1 cellular context compared by ENCODE assay signal in the genomic region with DNA sequence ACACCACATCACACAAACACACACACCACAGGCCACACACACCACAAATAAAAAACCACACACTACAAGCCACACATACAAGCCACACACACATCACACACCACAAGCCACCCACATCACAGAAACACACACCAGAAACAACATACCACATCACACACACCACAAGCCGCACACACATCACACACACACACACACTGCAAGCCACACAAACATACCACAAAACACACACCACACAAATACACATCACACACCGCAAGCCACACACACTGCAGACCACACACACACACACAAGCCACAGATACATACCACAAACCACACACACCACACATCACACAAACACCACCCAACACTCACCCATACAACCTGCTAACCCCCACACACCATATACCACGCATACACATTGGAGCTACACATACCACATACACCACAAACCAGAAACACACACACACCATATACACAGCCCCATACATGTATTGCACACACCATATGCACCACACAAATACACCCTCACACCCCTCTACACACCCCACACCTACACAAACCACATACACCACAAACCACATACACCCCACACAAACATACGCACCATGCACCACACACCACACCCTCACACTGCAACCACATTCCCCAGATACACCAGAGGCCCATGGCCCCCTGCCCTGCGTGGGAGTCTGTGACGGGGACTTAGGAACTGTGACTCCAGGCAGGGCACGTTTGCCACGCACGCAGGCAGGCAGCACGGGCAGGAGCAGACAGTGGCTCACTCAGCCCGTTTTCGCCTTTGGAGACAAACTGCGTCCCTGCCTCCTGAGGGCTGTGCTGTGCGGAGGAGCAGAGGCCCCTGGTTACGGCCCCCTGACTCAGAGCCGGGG.
TF ChIP-seq lines count a peak whose summit lies in the region.

No MANE protein-coding gene starts in this region.

TF ChIP-seq in K562, 482 proteins besides CTCF, POLR2A, EP300 and RAD21 (continued from another document and continues in another):
- TF ChIP-seq, protein P1, sequence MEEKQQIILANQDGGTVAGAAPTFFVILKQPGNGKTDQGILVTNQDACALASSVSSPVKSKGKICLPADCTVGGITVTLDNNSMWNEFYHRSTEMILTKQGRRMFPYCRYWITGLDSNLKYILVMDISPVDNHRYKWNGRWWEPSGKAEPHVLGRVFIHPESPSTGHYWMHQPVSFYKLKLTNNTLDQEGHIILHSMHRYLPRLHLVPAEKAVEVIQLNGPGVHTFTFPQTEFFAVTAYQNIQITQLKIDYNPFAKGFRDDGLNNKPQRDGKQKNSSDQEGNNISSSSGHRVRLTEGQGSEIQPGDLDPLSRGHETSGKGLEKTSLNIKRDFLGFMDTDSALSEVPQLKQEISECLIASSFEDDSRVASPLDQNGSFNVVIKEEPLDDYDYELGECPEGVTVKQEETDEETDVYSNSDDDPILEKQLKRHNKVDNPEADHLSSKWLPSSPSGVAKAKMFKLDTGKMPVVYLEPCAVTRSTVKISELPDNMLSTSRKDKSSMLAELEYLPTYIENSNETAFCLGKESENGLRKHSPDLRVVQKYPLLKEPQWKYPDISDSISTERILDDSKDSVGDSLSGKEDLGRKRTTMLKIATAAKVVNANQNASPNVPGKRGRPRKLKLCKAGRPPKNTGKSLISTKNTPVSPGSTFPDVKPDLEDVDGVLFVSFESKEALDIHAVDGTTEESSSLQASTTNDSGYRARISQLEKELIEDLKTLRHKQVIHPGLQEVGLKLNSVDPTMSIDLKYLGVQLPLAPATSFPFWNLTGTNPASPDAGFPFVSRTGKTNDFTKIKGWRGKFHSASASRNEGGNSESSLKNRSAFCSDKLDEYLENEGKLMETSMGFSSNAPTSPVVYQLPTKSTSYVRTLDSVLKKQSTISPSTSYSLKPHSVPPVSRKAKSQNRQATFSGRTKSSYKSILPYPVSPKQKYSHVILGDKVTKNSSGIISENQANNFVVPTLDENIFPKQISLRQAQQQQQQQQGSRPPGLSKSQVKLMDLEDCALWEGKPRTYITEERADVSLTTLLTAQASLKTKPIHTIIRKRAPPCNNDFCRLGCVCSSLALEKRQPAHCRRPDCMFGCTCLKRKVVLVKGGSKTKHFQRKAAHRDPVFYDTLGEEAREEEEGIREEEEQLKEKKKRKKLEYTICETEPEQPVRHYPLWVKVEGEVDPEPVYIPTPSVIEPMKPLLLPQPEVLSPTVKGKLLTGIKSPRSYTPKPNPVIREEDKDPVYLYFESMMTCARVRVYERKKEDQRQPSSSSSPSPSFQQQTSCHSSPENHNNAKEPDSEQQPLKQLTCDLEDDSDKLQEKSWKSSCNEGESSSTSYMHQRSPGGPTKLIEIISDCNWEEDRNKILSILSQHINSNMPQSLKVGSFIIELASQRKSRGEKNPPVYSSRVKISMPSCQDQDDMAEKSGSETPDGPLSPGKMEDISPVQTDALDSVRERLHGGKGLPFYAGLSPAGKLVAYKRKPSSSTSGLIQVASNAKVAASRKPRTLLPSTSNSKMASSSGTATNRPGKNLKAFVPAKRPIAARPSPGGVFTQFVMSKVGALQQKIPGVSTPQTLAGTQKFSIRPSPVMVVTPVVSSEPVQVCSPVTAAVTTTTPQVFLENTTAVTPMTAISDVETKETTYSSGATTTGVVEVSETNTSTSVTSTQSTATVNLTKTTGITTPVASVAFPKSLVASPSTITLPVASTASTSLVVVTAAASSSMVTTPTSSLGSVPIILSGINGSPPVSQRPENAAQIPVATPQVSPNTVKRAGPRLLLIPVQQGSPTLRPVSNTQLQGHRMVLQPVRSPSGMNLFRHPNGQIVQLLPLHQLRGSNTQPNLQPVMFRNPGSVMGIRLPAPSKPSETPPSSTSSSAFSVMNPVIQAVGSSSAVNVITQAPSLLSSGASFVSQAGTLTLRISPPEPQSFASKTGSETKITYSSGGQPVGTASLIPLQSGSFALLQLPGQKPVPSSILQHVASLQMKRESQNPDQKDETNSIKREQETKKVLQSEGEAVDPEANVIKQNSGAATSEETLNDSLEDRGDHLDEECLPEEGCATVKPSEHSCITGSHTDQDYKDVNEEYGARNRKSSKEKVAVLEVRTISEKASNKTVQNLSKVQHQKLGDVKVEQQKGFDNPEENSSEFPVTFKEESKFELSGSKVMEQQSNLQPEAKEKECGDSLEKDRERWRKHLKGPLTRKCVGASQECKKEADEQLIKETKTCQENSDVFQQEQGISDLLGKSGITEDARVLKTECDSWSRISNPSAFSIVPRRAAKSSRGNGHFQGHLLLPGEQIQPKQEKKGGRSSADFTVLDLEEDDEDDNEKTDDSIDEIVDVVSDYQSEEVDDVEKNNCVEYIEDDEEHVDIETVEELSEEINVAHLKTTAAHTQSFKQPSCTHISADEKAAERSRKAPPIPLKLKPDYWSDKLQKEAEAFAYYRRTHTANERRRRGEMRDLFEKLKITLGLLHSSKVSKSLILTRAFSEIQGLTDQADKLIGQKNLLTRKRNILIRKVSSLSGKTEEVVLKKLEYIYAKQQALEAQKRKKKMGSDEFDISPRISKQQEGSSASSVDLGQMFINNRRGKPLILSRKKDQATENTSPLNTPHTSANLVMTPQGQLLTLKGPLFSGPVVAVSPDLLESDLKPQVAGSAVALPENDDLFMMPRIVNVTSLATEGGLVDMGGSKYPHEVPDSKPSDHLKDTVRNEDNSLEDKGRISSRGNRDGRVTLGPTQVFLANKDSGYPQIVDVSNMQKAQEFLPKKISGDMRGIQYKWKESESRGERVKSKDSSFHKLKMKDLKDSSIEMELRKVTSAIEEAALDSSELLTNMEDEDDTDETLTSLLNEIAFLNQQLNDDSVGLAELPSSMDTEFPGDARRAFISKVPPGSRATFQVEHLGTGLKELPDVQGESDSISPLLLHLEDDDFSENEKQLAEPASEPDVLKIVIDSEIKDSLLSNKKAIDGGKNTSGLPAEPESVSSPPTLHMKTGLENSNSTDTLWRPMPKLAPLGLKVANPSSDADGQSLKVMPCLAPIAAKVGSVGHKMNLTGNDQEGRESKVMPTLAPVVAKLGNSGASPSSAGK (IDR thresholded peaks at IDR 0.05) = no peak
- no peak for TF ChIP-seq MEF2D (tag; conservative IDR thresholded peaks at IDR 0.05; ENCODE audit: low read depth)
- no peak for TF ChIP-seq ZNF274 (IDR thresholded peaks at IDR 0.05; ENCODE audit: borderline replicate concordance, low read depth, low read length)
- TF ChIP-seq, protein P2, sequence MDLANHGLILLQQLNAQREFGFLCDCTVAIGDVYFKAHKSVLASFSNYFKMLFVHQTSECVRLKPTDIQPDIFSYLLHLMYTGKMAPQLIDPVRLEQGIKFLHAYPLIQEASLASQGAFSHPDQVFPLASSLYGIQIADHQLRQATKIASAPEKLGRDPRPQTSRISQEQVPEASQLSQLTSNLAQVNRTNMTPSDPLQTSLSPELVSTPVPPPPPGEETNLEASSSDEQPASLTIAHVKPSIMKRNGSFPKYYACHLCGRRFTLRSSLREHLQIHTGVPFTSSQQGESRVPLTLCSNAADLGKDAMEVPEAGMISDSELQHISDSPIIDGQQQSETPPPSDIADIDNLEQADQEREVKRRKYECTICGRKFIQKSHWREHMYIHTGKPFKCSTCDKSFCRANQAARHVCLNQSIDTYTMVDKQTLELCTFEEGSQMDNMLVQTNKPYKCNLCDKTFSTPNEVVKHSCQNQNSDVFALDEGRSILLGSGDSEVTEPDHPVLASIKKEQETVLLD (IDR thresholded peaks at IDR 0.05) = peak; percentile 15; the same call in 1 of the 2 replicates
- no peak for TF ChIP-seq SIRT6 (IDR thresholded peaks at IDR 0.05; ENCODE audit: low read depth, low read length)
- TF ChIP-seq SIN3A (IDR thresholded peaks at IDR 0.05; ENCODE audit: borderline replicate concordance in 2 of 2, control insufficient read depth in 1 of 2, low read depth in 2 of 2, low read length in 2 of 2) = no peak
- no peak for TF ChIP-seq ATF1 (CRISPR knock-in tag; IDR thresholded peaks at IDR 0.05)
- TF ChIP-seq ATF1 (tag; IDR thresholded peaks at IDR 0.05) = no peak
- no peak for TF ChIP-seq HNRNPL (IDR thresholded peaks at IDR 0.05; ENCODE audit: low read depth, low read length)
- TF ChIP-seq ZNF778 (CRISPR knock-in tag; IDR thresholded peaks at IDR 0.05) = no peak
- TF ChIP-seq, protein P3, sequence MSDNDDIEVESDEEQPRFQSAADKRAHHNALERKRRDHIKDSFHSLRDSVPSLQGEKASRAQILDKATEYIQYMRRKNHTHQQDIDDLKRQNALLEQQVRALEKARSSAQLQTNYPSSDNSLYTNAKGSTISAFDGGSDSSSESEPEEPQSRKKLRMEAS (CRISPR knock-in tag; IDR thresholded peaks at IDR 0.05) = no peak; the same call in 1 of the 2 replicates
- TF ChIP-seq, protein P4, sequence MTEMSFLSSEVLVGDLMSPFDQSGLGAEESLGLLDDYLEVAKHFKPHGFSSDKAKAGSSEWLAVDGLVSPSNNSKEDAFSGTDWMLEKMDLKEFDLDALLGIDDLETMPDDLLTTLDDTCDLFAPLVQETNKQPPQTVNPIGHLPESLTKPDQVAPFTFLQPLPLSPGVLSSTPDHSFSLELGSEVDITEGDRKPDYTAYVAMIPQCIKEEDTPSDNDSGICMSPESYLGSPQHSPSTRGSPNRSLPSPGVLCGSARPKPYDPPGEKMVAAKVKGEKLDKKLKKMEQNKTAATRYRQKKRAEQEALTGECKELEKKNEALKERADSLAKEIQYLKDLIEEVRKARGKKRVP (CRISPR knock-in tag; IDR thresholded peaks at IDR 0.05) = no peak
- no peak for TF ChIP-seq ZC3H4 (CRISPR knock-in tag; IDR thresholded peaks at IDR 0.05; ENCODE audit: borderline replicate concordance)
- TF ChIP-seq, protein P5, sequence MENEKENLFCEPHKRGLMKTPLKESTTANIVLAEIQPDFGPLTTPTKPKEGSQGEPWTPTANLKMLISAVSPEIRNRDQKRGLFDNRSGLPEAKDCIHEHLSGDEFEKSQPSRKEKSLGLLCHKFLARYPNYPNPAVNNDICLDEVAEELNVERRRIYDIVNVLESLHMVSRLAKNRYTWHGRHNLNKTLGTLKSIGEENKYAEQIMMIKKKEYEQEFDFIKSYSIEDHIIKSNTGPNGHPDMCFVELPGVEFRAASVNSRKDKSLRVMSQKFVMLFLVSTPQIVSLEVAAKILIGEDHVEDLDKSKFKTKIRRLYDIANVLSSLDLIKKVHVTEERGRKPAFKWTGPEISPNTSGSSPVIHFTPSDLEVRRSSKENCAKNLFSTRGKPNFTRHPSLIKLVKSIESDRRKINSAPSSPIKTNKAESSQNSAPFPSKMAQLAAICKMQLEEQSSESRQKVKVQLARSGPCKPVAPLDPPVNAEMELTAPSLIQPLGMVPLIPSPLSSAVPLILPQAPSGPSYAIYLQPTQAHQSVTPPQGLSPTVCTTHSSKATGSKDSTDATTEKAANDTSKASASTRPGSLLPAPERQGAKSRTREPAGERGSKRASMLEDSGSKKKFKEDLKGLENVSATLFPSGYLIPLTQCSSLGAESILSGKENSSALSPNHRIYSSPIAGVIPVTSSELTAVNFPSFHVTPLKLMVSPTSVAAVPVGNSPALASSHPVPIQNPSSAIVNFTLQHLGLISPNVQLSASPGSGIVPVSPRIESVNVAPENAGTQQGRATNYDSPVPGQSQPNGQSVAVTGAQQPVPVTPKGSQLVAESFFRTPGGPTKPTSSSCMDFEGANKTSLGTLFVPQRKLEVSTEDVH (IDR thresholded peaks at IDR 0.05; ENCODE audit: low read depth, partially characterized antibody) = no peak
- TF ChIP-seq ZC3H11A (IDR thresholded peaks at IDR 0.05; ENCODE audit: low read depth, low read length) = no peak
- no peak for TF ChIP-seq ZNF436 (CRISPR knock-in tag; IDR thresholded peaks at IDR 0.05)
- TF ChIP-seq, protein P6, sequence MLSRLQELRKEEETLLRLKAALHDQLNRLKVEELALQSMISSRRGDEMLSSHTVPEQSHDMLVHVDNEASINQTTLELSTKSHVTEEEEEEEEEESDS (CRISPR knock-in tag; IDR thresholded peaks at IDR 0.05) = no peak
- TF ChIP-seq POU5F1 (IDR thresholded peaks at IDR 0.05; ENCODE audit: borderline replicate concordance, low read depth, low read length, partially characterized antibody) = no peak
- TF ChIP-seq, protein P7, sequence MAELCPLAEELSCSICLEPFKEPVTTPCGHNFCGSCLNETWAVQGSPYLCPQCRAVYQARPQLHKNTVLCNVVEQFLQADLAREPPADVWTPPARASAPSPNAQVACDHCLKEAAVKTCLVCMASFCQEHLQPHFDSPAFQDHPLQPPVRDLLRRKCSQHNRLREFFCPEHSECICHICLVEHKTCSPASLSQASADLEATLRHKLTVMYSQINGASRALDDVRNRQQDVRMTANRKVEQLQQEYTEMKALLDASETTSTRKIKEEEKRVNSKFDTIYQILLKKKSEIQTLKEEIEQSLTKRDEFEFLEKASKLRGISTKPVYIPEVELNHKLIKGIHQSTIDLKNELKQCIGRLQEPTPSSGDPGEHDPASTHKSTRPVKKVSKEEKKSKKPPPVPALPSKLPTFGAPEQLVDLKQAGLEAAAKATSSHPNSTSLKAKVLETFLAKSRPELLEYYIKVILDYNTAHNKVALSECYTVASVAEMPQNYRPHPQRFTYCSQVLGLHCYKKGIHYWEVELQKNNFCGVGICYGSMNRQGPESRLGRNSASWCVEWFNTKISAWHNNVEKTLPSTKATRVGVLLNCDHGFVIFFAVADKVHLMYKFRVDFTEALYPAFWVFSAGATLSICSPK (IDR thresholded peaks at IDR 0.05; ENCODE audit: borderline replicate concordance) = no peak
- TF ChIP-seq, protein P8, sequence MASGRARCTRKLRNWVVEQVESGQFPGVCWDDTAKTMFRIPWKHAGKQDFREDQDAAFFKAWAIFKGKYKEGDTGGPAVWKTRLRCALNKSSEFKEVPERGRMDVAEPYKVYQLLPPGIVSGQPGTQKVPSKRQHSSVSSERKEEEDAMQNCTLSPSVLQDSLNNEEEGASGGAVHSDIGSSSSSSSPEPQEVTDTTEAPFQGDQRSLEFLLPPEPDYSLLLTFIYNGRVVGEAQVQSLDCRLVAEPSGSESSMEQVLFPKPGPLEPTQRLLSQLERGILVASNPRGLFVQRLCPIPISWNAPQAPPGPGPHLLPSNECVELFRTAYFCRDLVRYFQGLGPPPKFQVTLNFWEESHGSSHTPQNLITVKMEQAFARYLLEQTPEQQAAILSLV (tag; IDR thresholded peaks at IDR 0.05) = no peak
- peak in 1 of 2 experiments; percentile 71; a peak in 2 of 4 replicates for TF ChIP-seq MCM7 (IDR thresholded peaks at IDR 0.05)
- TF ChIP-seq, protein P9, sequence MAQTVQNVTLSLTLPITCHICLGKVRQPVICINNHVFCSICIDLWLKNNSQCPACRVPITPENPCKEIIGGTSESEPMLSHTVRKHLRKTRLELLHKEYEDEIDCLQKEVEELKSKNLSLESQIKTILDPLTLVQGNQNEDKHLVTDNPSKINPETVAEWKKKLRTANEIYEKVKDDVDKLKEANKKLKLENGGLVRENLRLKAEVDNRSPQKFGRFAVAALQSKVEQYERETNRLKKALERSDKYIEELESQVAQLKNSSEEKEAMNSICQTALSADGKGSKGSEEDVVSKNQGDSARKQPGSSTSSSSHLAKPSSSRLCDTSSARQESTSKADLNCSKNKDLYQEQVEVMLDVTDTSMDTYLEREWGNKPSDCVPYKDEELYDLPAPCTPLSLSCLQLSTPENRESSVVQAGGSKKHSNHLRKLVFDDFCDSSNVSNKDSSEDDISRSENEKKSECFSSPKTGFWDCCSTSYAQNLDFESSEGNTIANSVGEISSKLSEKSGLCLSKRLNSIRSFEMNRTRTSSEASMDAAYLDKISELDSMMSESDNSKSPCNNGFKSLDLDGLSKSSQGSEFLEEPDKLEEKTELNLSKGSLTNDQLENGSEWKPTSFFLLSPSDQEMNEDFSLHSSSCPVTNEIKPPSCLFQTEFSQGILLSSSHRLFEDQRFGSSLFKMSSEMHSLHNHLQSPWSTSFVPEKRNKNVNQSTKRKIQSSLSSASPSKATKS (CRISPR knock-in tag; IDR thresholded peaks at IDR 0.05) = no peak
- no peak for TF ChIP-seq GTF2F1 (IDR thresholded peaks at IDR 0.05; ENCODE audit: low read depth, low read length)
